1 cellular context compared by ENCODE assay signal in genomic region chr14:93751946-93752660, GRCh38.
TF ChIP-seq lines count a peak whose summit lies in the region.

No MANE protein-coding gene starts in this region.

TF ChIP-seq in H1, 55 proteins besides CTCF, POLR2A, EP300 and RAD21:
- TF ChIP-seq BCL11A (IDR thresholded peaks at IDR 0.05; ENCODE audit: low read depth in 2 of 2, low read length in 2 of 2): no peak
- no peak for TF ChIP-seq BRCA1 (IDR thresholded peaks at IDR 0.05; ENCODE audit: low read depth, low read length)
- no peak for TF ChIP-seq CTBP2 (IDR thresholded peaks at IDR 0.05; ENCODE audit: borderline replicate concordance, insufficient read depth, insufficient read length, low read length)
- TF ChIP-seq BACH1 (IDR thresholded peaks at IDR 0.05; ENCODE audit: low read length): no peak
- no peak for TF ChIP-seq GABPA (IDR thresholded peaks at IDR 0.05; ENCODE audit: borderline replicate concordance, insufficient read depth, low read length)
- no peak for TF ChIP-seq CHD1 (IDR thresholded peaks at IDR 0.05; ENCODE audit: low read depth, low read length)
- no peak for TF ChIP-seq MAFK (IDR thresholded peaks at IDR 0.05; ENCODE audit: low read depth, low read length)
- no peak for TF ChIP-seq PHF8 (conservative IDR thresholded peaks at IDR 0.05; ENCODE audit: low read depth, low read length)
- TF ChIP-seq SIRT6 (IDR thresholded peaks at IDR 0.05; ENCODE audit: low read length): no peak
- TF ChIP-seq JUN (IDR thresholded peaks at IDR 0.05; ENCODE audit: low read depth, low read length): no peak
